In the genomic region with DNA sequence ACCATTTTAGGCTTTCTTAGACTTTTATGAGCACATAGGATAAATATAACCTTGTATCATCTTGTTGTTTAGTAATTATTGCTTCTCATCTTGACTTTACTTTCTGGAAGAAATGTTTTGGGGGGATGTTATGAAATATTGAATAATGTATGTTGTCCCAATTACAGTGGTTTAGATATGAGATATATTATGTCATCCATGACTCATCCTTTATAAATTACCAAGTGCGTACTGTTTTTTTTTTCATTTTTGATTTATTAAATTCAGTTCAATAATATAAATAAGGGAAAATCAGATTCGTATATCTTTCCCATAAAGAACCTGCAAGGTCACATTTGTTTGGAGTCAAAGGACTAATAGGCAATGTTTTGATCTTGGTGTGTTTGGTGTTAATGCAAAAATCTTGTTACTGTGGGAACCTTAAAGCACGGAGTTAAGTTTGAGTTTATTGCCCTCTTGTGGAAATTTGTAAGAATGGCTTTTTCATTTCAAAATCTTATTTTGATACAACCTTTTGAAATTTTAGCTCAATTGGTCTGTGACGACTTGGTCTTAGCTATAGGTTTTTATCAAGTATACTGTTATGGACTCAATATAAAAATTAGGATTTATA, we compare ENCODE assay signal across 7 cellular contexts.
A peak's percentile ranks its signal among the peaks of the same experiment; 100 is the strongest.
DNase-seq lines count a peak whose midpoint lies in the region; ATAC-seq and TF ChIP-seq lines count a peak whose summit lies in the region.

No MANE protein-coding gene starts in this region.

- no peak overlapping the region for H3K4me3 ChIP-seq in breast epithelium

- ATAC-seq in HG02981 (IDR thresholded peaks at IDR 0.05; ENCODE audit: unreplicated experiment) (peak; percentile 67), GM19455 (IDR thresholded peaks at IDR 0.05; ENCODE audit: unreplicated experiment) (no peak)

- H3K36me3 ChIP-seq in breast epithelium = no peaks in the 10 kb centered on the region

- no peak for TF ChIP-seq POLR2A in breast epithelium (IDR thresholded peaks at IDR 0.05)

- no peak overlapping the region for H3K27ac ChIP-seq in breast epithelium

- H3K27me3 ChIP-seq in breast epithelium = no peaks in the 10 kb centered on the region

- DNase-seq in NCI-H226 (peak; percentile 6), breast epithelium (ENCODE audit: low spot score in 2 of 2) (no peak), left kidney (ENCODE audit: low read depth, low spot score) (peak; percentile 62)
- no peak for DNase-seq in effector CD8-positive, alpha-beta T cell (lab: John Stamatoyannopoulos, UW)

- H3K9me3 ChIP-seq in breast epithelium = no peaks in the 10 kb centered on the region

- no peaks in the 10 kb centered on the region for H3K4me1 ChIP-seq in breast epithelium

- TF ChIP-seq CTCF in GM12874 (IDR thresholded peaks at IDR 0.05; ENCODE audit: insufficient read depth, low read depth, low read length) = 0 out of 2 replicates have a peak, but pooled peaks have one; percentile 24
- TF ChIP-seq CTCF in breast epithelium (IDR thresholded peaks at IDR 0.05) = peak; percentile 8 to 62 (median 34)

- intact Hi-C loops in breast epithelium (cut with DNase I; ENCODE audit: low total_unique reads) = no loop called here

Comparison
In these comparisons a context has a peak if more than half of its experiments do, and no peak if none do; other contexts are left out.
1. DNase-seq: peak in NCI-H226 (single experiment) and left kidney (single experiment); none in breast epithelium (0 of 2) and effector CD8-positive, alpha-beta T cell (single experiment).